8 cellular contexts compared by ENCODE assay signal in genomic region chr17:40063034-40063765, GRCh38. TPM values are rescaled to one million over a fixed set of nuclear protein-coding genes. Genes with fewer than 3 reads are reported as not detected.
DNase-seq lines count a peak whose midpoint lies in the region; ATAC-seq, FAIRE-seq and TF ChIP-seq lines count a peak whose summit lies in the region.

No MANE protein-coding gene starts in this region.

- 0% methylated on average over 7 to 54 of the region's 59 CpGs for WGBS in body of pancreas, 2 donors

- peaks cover 45% of the 10 kb centered on the region for H3K4me1 ChIP-seq in body of pancreas

- FAIRE-seq in GM12891 (lab: Jason Lieb, UNC) = peak; percentile 60

- no peaks in the 10 kb centered on the region for H3K27me3 ChIP-seq in body of pancreas

- H3K27ac ChIP-seq in body of pancreas = peak overlapping the region; percentile 96 to 98 (median 96)

- DNase-seq in GM12891 (ENCODE audit: insufficient read length, low spot score) = no peak
- DNase-seq in OCI-M1 (lab: John Stamatoyannopoulos, UW) = peak; percentile 62
- peak; percentile 51 to 64 (median 56) for DNase-seq in body of pancreas
- peak; percentile 47 for DNase-seq in iris pigment epithelial cell (ENCODE audit: low read depth)
- DNase-seq in stimulated activated CD8-positive, alpha-beta memory T cell treated with anti-CD3 and anti-CD28 coated beads, Interleukin-4, amount 100 ng/mL, for 48 hours = peak; percentile 44
- no peak for DNase-seq in A172 (ENCODE audit: low spot score)
- DNase-seq in NCI-H2107 treated with DMSO at 0.1 percent for 48 hours (lab: John Stamatoyannopoulos, UW; ENCODE audit: unreplicated experiment) = no peak

- TF ChIP-seq CTCF in body of pancreas (IDR thresholded peaks at IDR 0.05) = peak in 3 of 7 experiments; percentile 6 to 15 (median 13)

- no peaks in the 10 kb centered on the region for H3K9me3 ChIP-seq in body of pancreas

- intact Hi-C loops in body of pancreas (cut with DNase I) = no loop called here

- peak overlapping the region; percentile 94 for H3K4me3 ChIP-seq in body of pancreas

- ATAC-seq in HG02678 (IDR thresholded peaks at IDR 0.05; ENCODE audit: unreplicated experiment) (peak; percentile 52), body of pancreas (peak; percentile 71)

- no peak for TF ChIP-seq POLR2A in GM12891 (IDR thresholded peaks at IDR 0.05; ENCODE audit: low read depth, low read length)
- peak; percentile 55 to 77 (median 69) for TF ChIP-seq POLR2A in body of pancreas (IDR thresholded peaks at IDR 0.05)

- no peaks in the 10 kb centered on the region for H3K36me3 ChIP-seq in body of pancreas (replicated peaks in 1 of 2; ENCODE audit: insufficient read depth in 1 of 2, low read depth in 2 of 2)

TF ChIP-seq in GM12891, 5 proteins besides CTCF, POLR2A, EP300 and RAD21:
- TF ChIP-seq POU2F2 (IDR thresholded peaks at IDR 0.05; ENCODE audit: low read depth, low read length) = peak; percentile 95
- no peak for TF ChIP-seq TAF1 (IDR thresholded peaks at IDR 0.05; ENCODE audit: low read depth, low read length)

RNA-seq across cellular contexts. Expression of gene THRA, which starts 0.4 kb away (rescaled TPM):
- 1.9 TPM for polyA plus RNA-seq in GM12891 (2012; ENCODE audit: low read depth, missing spikeins)
- total RNA-seq in body of pancreas = 10 to 100 TPM; 37.9 to 61.6 TPM
- 14.5 and 17.8 TPM in 2 replicates for total RNA-seq in A172 (2014; rRNA removed; shearing (Covaris generic))

RNA-seq across cellular contexts. Expression of gene MED24, which starts 9.0 kb away (rescaled TPM):
- polyA plus RNA-seq in GM12891 (2012; ENCODE audit: low read depth, missing spikeins) = 41.6 TPM
- 10 to 100 TPM; 34.9 to 38.7 TPM for total RNA-seq in body of pancreas
- 46.5 and 67.3 TPM in 2 replicates for total RNA-seq in A172 (2014; rRNA removed; shearing (Covaris generic))

RNA-seq across cellular contexts. Expression of gene NR1D1, which starts 37.2 kb away (rescaled TPM):
- polyA plus RNA-seq in GM12891 (2012; ENCODE audit: low read depth, missing spikeins) = 1.6 TPM
- 1 to 10 TPM; 2.3 to 5.9 TPM for total RNA-seq in body of pancreas
- 1.1 and 2.2 TPM in 2 replicates for total RNA-seq in A172 (2014; rRNA removed; shearing (Covaris generic))

RNA-seq across cellular contexts. Expression of gene CSF3, which starts 48.0 kb away (rescaled TPM):
- 0.24 TPM for polyA plus RNA-seq in GM12891 (2012; ENCODE audit: low read depth, missing spikeins)
- 1 to 10 TPM in 1 of 2 donors, under 1 TPM in 1; 0.78 to 1.6 TPM for total RNA-seq in body of pancreas
- total RNA-seq in A172 (2014; rRNA removed; shearing (Covaris generic)) = not detected in 2 replicates

RNA-seq across cellular contexts. Expression of gene MSL1, which starts 58.6 kb away (rescaled TPM):
- 42.1 TPM for polyA plus RNA-seq in GM12891 (2012; ENCODE audit: low read depth, missing spikeins)
- 100 to 1,000 TPM in 1 of 2 donors, 10 to 100 TPM in 1; 75.5 to 157 TPM for total RNA-seq in body of pancreas
- 61.3 and 64.3 TPM in 2 replicates for total RNA-seq in A172 (2014; rRNA removed; shearing (Covaris generic))

Comparison
In these comparisons a context has a peak if more than half of its experiments do, and no peak if none do; other contexts are left out.
1. DNase-seq: peak in OCI-M1 (single experiment), body of pancreas (4 of 4), iris pigment epithelial cell (single experiment) and stimulated activated CD8-positive, alpha-beta memory T cell treated with anti-CD3 and anti-CD28 coated beads, Interleukin-4, amount 100 ng/mL, for 48 hours (single experiment); none in GM12891 (single experiment), A172 (single experiment) and NCI-H2107 treated with DMSO at 0.1 percent for 48 hours (single experiment).